Comparison of ENCODE assay signal across 9 cellular contexts in the genomic region with DNA sequence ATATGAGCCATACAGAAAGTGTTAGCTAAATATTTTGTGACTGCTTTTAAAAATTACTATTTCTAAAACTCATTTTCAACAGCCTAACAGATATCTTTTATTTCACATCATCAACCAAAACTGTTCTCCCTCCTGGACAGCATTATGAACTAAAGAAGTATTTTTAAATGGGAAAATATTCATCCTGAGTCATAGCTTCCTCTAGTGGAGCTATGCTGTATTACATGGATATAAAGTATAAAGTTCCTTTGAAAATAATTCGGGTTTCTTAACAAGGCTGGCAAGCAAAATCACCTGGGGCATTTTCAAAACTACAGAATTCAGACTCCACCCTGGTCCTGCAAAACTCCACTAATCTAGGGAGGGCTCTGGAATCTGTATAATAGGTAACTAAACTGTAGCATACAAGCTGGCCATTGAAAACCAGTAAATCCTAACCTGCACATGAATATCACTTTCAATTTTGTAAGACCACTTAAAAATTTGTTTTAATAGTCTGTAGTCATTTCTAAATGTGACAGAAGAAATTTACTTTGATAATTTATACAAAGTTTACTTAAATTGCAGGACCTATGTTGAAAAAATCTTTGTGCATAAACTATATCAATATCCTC. TPM values are rescaled to one million over a fixed set of nuclear protein-coding genes. Genes with fewer than 3 reads are reported as not detected.
A peak's percentile ranks its signal among the peaks of the same experiment; 100 is the strongest.
DNase-seq lines count a peak whose midpoint lies in the region.
"Had no signal": no experiment of that assay in that cellular context is flagged by ENCODE, and none has a peak within 500 bp of the region (broad histone marks: within the 10 kb centered on the region; RNA-seq: fewer than 3 reads in every experiment).

No MANE protein-coding gene starts in this region.

- no peaks in the 10 kb centered on the region for H3K36me3 Mint-ChIP-seq in activated naive CD4-positive, alpha-beta T cell treated with anti-CD3 and anti-CD28 coated beads, Interleukin-2, amount 10 ng/mL, durations not matched to agents 7 days and 5 days
- no peaks in the 10 kb centered on the region for H3K36me3 Mint-ChIP-seq in activated naive CD4-positive, alpha-beta T cell treated with anti-CD3 and anti-CD28 coated beads for 36 hours (ENCODE audit: low read depth)
- H3K36me3 Mint-ChIP-seq: activated naive CD8-positive, alpha-beta T cell had no signal

- intact Hi-C loops in activated naive CD4-positive, alpha-beta T cell treated with anti-CD3 and anti-CD28 coated beads for 36 hours (cut with micrococcal nuclease) = loop anchor here (1.0 to 10.0 kb wide), 2 partner anchors 99 to 169 kb away; no protein-coding TSS in a partner anchor

- no peaks in the 10 kb centered on the region for H3K9me3 Mint-ChIP-seq in activated naive CD4-positive, alpha-beta T cell treated with anti-CD3 and anti-CD28 coated beads, Interleukin-2, amount 10 ng/mL, durations not matched to agents 7 days and 5 days
- H3K9me3 Mint-ChIP-seq in activated naive CD4-positive, alpha-beta T cell treated with anti-CD3 and anti-CD28 coated beads for 36 hours = no peaks in the 10 kb centered on the region

- no peaks in the 10 kb centered on the region for H3K4me1 Mint-ChIP-seq in activated naive CD4-positive, alpha-beta T cell treated with anti-CD3 and anti-CD28 coated beads, Interleukin-2, amount 10 ng/mL, durations not matched to agents 7 days and 5 days
- no peaks in the 10 kb centered on the region for H3K4me1 Mint-ChIP-seq in activated naive CD4-positive, alpha-beta T cell treated with anti-CD3 and anti-CD28 coated beads for 36 hours (ENCODE audit: low read depth)

- no peak overlapping the region for H3K4me3 Mint-ChIP-seq in activated naive CD4-positive, alpha-beta T cell treated with anti-CD3 and anti-CD28 coated beads, Interleukin-2, amount 10 ng/mL, durations not matched to agents 7 days and 5 days
- H3K4me3 Mint-ChIP-seq in activated naive CD4-positive, alpha-beta T cell treated with anti-CD3 and anti-CD28 coated beads for 36 hours = no peak overlapping the region
- H3K4me3 Mint-ChIP-seq: activated naive CD8-positive, alpha-beta T cell had no signal

- no peak overlapping the region for H3K27ac Mint-ChIP-seq in activated naive CD4-positive, alpha-beta T cell treated with anti-CD3 and anti-CD28 coated beads, Interleukin-2, amount 10 ng/mL, durations not matched to agents 7 days and 5 days
- H3K27ac Mint-ChIP-seq in activated naive CD4-positive, alpha-beta T cell treated with anti-CD3 and anti-CD28 coated beads for 36 hours = no peak overlapping the region
- H3K27ac Mint-ChIP-seq: activated naive CD8-positive, alpha-beta T cell had no signal

- peak; percentile 29 for DNase-seq in SKM-1 (lab: John Stamatoyannopoulos, UW; ENCODE audit: unreplicated experiment)
- DNase-seq in SKM-1 treated with dmso at 0.1 percent for 144 hours (lab: John Stamatoyannopoulos, UW; ENCODE audit: unreplicated experiment) = no peak
- DNase-seq in HS-5 (ENCODE audit: low read depth) = peak; percentile 69
- peak; percentile 72 for DNase-seq in SHP77 treated with DMSO at 0.1 percent for 48 hours (lab: John Stamatoyannopoulos, UW)
- DNase-seq in iPS-NIHi7 (ENCODE audit: extremely low spot score) = peak; percentile 19
- DNase-seq in activated naive CD4-positive, alpha-beta T cell treated with anti-CD3 and anti-CD28 coated beads, Interleukin-2, amount 10 ng/mL, durations not matched to agents 7 days and 5 days = no peak
- DNase-seq in NCI-H187 treated with DMSO at 0.1 percent for 48 hours (lab: John Stamatoyannopoulos, UW) = no peak
- DNase-seq in activated naive CD4-positive, alpha-beta T cell treated with anti-CD3 and anti-CD28 coated beads for 36 hours = no peak

- H3K27me3 Mint-ChIP-seq in activated naive CD4-positive, alpha-beta T cell treated with anti-CD3 and anti-CD28 coated beads, Interleukin-2, amount 10 ng/mL, durations not matched to agents 7 days and 5 days = no peaks in the 10 kb centered on the region
- H3K27me3 Mint-ChIP-seq in activated naive CD4-positive, alpha-beta T cell treated with anti-CD3 and anti-CD28 coated beads for 36 hours (ENCODE audit: low read depth) = peaks cover 3% of the 10 kb centered on the region

- CTCF ChIA-PET in activated naive CD4-positive, alpha-beta T cell treated with anti-CD3 and anti-CD28 coated beads, Interleukin-2, amount 10 ng/mL, durations not matched to agents 7 days and 5 days (lab: Charles Lee) = interaction anchor here (0.7 to 4.4 kb wide), 7 partner anchors 9 to 101 kb away, joined by 3 to 51 read pairs (median 4); partner anchors contain the start of gene SCIN
- CTCF ChIA-PET in activated naive CD4-positive, alpha-beta T cell treated with anti-CD3 and anti-CD28 coated beads for 36 hours (lab: Charles Lee) = interaction anchor here (0.6 to 4.3 kb wide), 5 partner anchors 12 to 1944 kb away, joined by 3 to 32 read pairs (median 3); no protein-coding TSS in a partner anchor

RNA-seq across cellular contexts. Expression of gene SCIN, which starts 53.5 kb away (rescaled TPM):
- total RNA-seq in activated naive CD4-positive, alpha-beta T cell treated with anti-CD3 and anti-CD28 coated beads for 36 hours = under 1 TPM; 0.05 to 0.36 TPM

Comparison
In these comparisons a context has a peak if more than half of its experiments do, and no peak if none do; other contexts are left out.
1. DNase-seq: peak in SKM-1 (single experiment), HS-5 (single experiment), SHP77 treated with DMSO at 0.1 percent for 48 hours (single experiment) and iPS-NIHi7 (single experiment); none in SKM-1 treated with dmso at 0.1 percent for 144 hours (single experiment), activated naive CD4-positive, alpha-beta T cell treated with anti-CD3 and anti-CD28 coated beads, Interleukin-2, amount 10 ng/mL, durations not matched to agents 7 days and 5 days (single experiment), NCI-H187 treated with DMSO at 0.1 percent for 48 hours (single experiment) and activated naive CD4-positive, alpha-beta T cell treated with anti-CD3 and anti-CD28 coated beads for 36 hours (single experiment).